In the genomic region with DNA sequence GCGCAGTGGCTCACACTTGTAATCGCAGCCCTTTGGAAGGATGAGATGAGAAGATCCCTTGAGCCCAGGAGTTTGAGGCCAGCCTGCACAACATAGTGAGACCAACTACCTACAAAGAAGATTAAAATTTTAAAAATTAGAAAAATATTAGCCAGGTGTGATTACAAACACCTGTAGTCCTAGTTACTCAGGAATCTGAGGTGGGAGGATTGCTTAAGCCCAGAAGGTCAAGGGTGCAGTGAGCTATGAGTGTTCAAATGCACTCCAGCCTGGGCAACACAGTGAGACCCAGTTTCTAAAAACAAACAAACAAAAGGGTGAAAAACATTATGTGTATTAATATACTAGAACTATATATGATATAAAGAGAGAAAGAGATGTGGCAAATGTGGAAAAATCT, we compare ENCODE assay signal across 34 cellular contexts.
"Had no signal": no experiment of that assay in that cellular context is flagged by ENCODE, and none has a peak within 500 bp of the region (broad histone marks: within the 10 kb centered on the region; RNA-seq: fewer than 3 reads in every experiment).

No MANE protein-coding gene starts in this region.

- DNase-seq: Karpas-422, Kasumi-1, KG1, MG63, MM.1S, MV-4-11, NCI-H1048, NCI-H1092, NCI-H1092 treated with DMSO at 0.1 percent for 48 hours, NCI-H1105, NCI-H1105 treated with DMSO at 0.1 percent for 48 hours, NCI-H1417, NCI-H1417 treated with DMSO at 0.1 percent for 48 hours, NCI-H1436, NCI-H1436 treated with DMSO at 0.1 percent for 48 hours, NCI-H146, NCI-H1694, NCI-H1694 treated with DMSO at 0.1 percent for 48 hours, NCI-H187, NCI-H187 treated with DMSO at 0.1 percent for 48 hours, NCI-H1930, NCI-H2029, NCI-H2029 treated with DMSO at 0.1 percent for 48 hours, NCI-H2081, NCI-H2081 treated with DMSO at 0.1 percent for 48 hours, NCI-H2107, NCI-H2171, NCI-H2171 treated with DMSO at 0.1 percent for 48 hours, NCI-H2227 treated with DMSO at 0.1 percent for 48 hours, NCI-H226, NCI-H345, NCI-H446, NCI-H446 treated with DMSO at 0.1 percent for 48 hours had no signal

- H3K27me3 ChIP-seq: MG63 had no signal

- H3K4me2 ChIP-seq: KMS-11 had no signal

- H3K9me3 ChIP-seq: MG63 had no signal

- H3K4me3 ChIP-seq: MG63 had no signal

- H3K9ac ChIP-seq: KMS-11 had no signal

- H3K36me3 ChIP-seq: MG63 had no signal

- H3K27ac ChIP-seq: KMS-11 had no signal
